8 cellular contexts compared by ENCODE assay signal in genomic region chr14:68941820-68942219, GRCh38. TPM values are rescaled to one million over a fixed set of nuclear protein-coding genes. Genes with fewer than 3 reads are reported as not detected.
A peak's percentile ranks its signal among the peaks of the same experiment; 100 is the strongest.
DNase-seq lines count a peak whose midpoint lies in the region; ATAC-seq and TF ChIP-seq lines count a peak whose summit lies in the region.

No MANE protein-coding gene starts in this region.

- peak; percentile 89 for DNase-seq in H9
- peak; percentile 25 for DNase-seq in amniotic stem cell (lab: John Stamatoyannopoulos, UW)
- peak; percentile 84 for DNase-seq in right atrium auricular region (ENCODE audit: low spot score)
- DNase-seq in stromal cell of bone marrow (ENCODE audit: low read depth), result peak; percentile 80
- no peak for DNase-seq in cortex of kidney (lab: John Stamatoyannopoulos, UW)
- DNase-seq in NCI-H187 treated with DMSO at 0.1 percent for 48 hours (lab: John Stamatoyannopoulos, UW), result no peak
- DNase-seq in T-helper 9 cell, result no peak

- H2AFZ ChIP-seq in H9 (ENCODE audit: low read length), result no peak overlapping the region

- peaks cover 25% of the 10 kb centered on the region; the same call in 1 of the 2 replicates for H3K79me2 ChIP-seq in H9 (ENCODE audit: insufficient read depth, low read length)

- H3K9ac ChIP-seq in H9 (ENCODE audit: extremely low read depth, insufficient read length, low read length), result no peak overlapping the region

- H2BK120ac ChIP-seq in H9 (ENCODE audit: low read depth, low read length, poor library complexity, severe bottlenecking), result no peak overlapping the region

- no peak overlapping the region for H3K4me3 Mint-ChIP-seq in H9

- no peak overlapping the region for H2BK20ac ChIP-seq in H9 (ENCODE audit: low read depth, low read length, poor library complexity, severe bottlenecking)

- peaks cover 2% of the 10 kb centered on the region for H4K20me1 ChIP-seq in H9 (ENCODE audit: control insufficient read depth, insufficient read depth, insufficient read length)

- peaks cover 1 to 13% (median 8%) of the 10 kb centered on the region in 3 experiments; a peak in 6 of 7 replicates for H3K36me3 Mint-ChIP-seq in H9 (ENCODE audit: insufficient read depth in 1 of 3, low read depth in 3 of 3)

- H3K4ac ChIP-seq in H9 (ENCODE audit: low read depth, low read length), result no peak overlapping the region

- H3K4me1 ChIP-seq in H9 (ENCODE audit: insufficient read depth, low read length) (peaks cover 16% of the 10 kb centered on the region; the same call in 1 of the 2 replicates), right atrium auricular region (peaks cover 0 to 100% of the 10 kb centered on the region in 2 donors)

- WGBS in H9 (ENCODE audit: extremely low coverage, insufficient read length, low lambda C conversion rate), result no CpG with 5 or more reads among the region's 5 CpGs

- H3K9me3 Mint-ChIP-seq in H9, result no peaks in the 10 kb centered on the region

- H3T11ph ChIP-seq in H9 (ENCODE audit: low read length), result no peak overlapping the region

- peaks cover 77 to 84% of the 10 kb centered on the region in 2 experiments for H3K4me1 Mint-ChIP-seq in H9

- no peak overlapping the region for H2BK15ac ChIP-seq in H9 (ENCODE audit: low read depth, low read length)

- no peak overlapping the region for H3K18ac ChIP-seq in H9 (ENCODE audit: insufficient read length, low read depth, low read length)

- no peaks in the 10 kb centered on the region for H3K36me3 ChIP-seq in right atrium auricular region

- no peak overlapping the region for H2BK5ac ChIP-seq in H9 (ENCODE audit: insufficient read length, low read length)

- H4K91ac ChIP-seq in H9 (ENCODE audit: insufficient read length, low read depth, low read length), result no peak overlapping the region

- H3K79me1 ChIP-seq in H9 (ENCODE audit: insufficient read depth, low read depth, low read length, poor library complexity, severe bottlenecking), result peaks cover 5% of the 10 kb centered on the region

- no peak overlapping the region for H3K4me3 ChIP-seq in right atrium auricular region

- TF ChIP-seq CTCF in H9 (conservative IDR thresholded peaks at IDR 0.05) (peak; percentile 68), right atrium auricular region (IDR thresholded peaks at IDR 0.05) (peak in 1 of 2 donors; percentile 66)

- H3K27ac Mint-ChIP-seq in H9, result peak overlapping the region; percentile 55 to 95 (median 90); a peak in 6 of 7 replicates

- H2AK5ac ChIP-seq in H9 (ENCODE audit: insufficient read length, low read length), result no peak overlapping the region

- H3K23me2 ChIP-seq in H9 (ENCODE audit: insufficient read length, low read depth, low read length, poor library complexity, severe bottlenecking), result no peaks in the 10 kb centered on the region

- no peak overlapping the region for H3K4me2 ChIP-seq in H9 (ENCODE audit: insufficient read depth, insufficient read length, low read length)

- no peaks in the 10 kb centered on the region; the same call in 1 of the 2 replicates for H3K27me3 Mint-ChIP-seq in H9 (ENCODE audit: low read depth)

- H3K23ac ChIP-seq in H9 (ENCODE audit: insufficient read length, low read depth, low read length), result no peak overlapping the region

- no peak for ATAC-seq in HG03442 (IDR thresholded peaks at IDR 0.05; ENCODE audit: unreplicated experiment)

- H3K56ac ChIP-seq in H9 (ENCODE audit: insufficient read length, low read depth, low read length), result no peak overlapping the region

- no peak overlapping the region for H4K8ac ChIP-seq in H9 (replicated peaks; ENCODE audit: insufficient read length, low read depth, low read length)

- H3K27me3 ChIP-seq in H9 (ENCODE audit: insufficient read depth, low read length) (no peaks in the 10 kb centered on the region), right atrium auricular region (no peaks in the 10 kb centered on the region)

- H3K27ac ChIP-seq in H9 (ENCODE audit: insufficient read length, low read depth, low read length) (no peak overlapping the region), right atrium auricular region (peak overlapping the region; percentile 86 to 91)

- H3K9me3 ChIP-seq in H9 (ENCODE audit: control insufficient read depth, low read depth, low read length) (no peaks in the 10 kb centered on the region), right atrium auricular region (no peaks in the 10 kb centered on the region)

- no peak overlapping the region for H4K5ac ChIP-seq in H9 (ENCODE audit: insufficient read length, low read depth, low read length)

- H2BK12ac ChIP-seq in H9 (ENCODE audit: insufficient read length, low read depth, low read length), result no peak overlapping the region

- no peak overlapping the region for H3K14ac ChIP-seq in H9 (ENCODE audit: insufficient read depth, low read length)

RNA-seq across cellular contexts. Expression of gene ACTN1, which starts 37.3 kb away (rescaled TPM):
- total RNA-seq in H9 (2021) (218 and 219 TPM in 2 replicates), right atrium auricular region (100 to 1,000 TPM; 170 to 316 TPM)

Comparison
In these comparisons a context has a peak if more than half of its experiments do, and no peak if none do; other contexts are left out.
1. DNase-seq: peak in H9 (single experiment), amniotic stem cell (single experiment), right atrium auricular region (single experiment) and stromal cell of bone marrow (single experiment); none in cortex of kidney (single experiment), NCI-H187 treated with DMSO at 0.1 percent for 48 hours (single experiment) and T-helper 9 cell (single experiment).